In genomic region chr5:14144586-14145355, GRCh38 we compare ENCODE assay signal across 1 cellular context.
A peak's percentile ranks its signal among the peaks of the same experiment; 100 is the strongest.
TF ChIP-seq lines count a peak whose summit lies in the region.

No MANE protein-coding gene starts in this region.

TF ChIP-seq in HEK293, 187 proteins besides CTCF, POLR2A, EP300 and RAD21 (continued from another document):
- TF ChIP-seq PRDM2 (tag by site-specific recombination; IDR thresholded peaks at IDR 0.05; ENCODE audit: borderline replicate concordance) = no peak
- no peak for TF ChIP-seq TRIM28 (IDR thresholded peaks at IDR 0.05; ENCODE audit: borderline replicate concordance, low read length)
- peak; percentile 79 for TF ChIP-seq ZBTB26 (tag by site-specific recombination; optimal IDR thresholded peaks at IDR 0.05)
- TF ChIP-seq ZNF174 (tag by site-specific recombination; IDR thresholded peaks at IDR 0.05) = no peak
- no peak for TF ChIP-seq ZNF76 (tag by site-specific recombination; IDR thresholded peaks at IDR 0.05; ENCODE audit: borderline replicate concordance, low read depth)
- TF ChIP-seq ZBTB49 (tag by site-specific recombination; IDR thresholded peaks at IDR 0.05; ENCODE audit: low read depth) = no peak
